8 cellular contexts compared by ENCODE assay signal in genomic region chr2:204842731-204843490, GRCh38.
DNase-seq lines count a peak whose midpoint lies in the region; ATAC-seq, FAIRE-seq and TF ChIP-seq lines count a peak whose summit lies in the region.

No MANE protein-coding gene starts in this region.

- H3K4me1 ChIP-seq in foreskin keratinocyte (peaks cover 14% of the 10 kb centered on the region), OCI-LY7 (ENCODE audit: insufficient read depth, low read length, poor library complexity, severe bottlenecking) (no peaks in the 10 kb centered on the region)

- H3K36me3 ChIP-seq in OCI-LY7 (ENCODE audit: insufficient read depth, low read length) = no peaks in the 10 kb centered on the region

- H3K4me2 ChIP-seq in OCI-LY7 (ENCODE audit: low read length) = no peak overlapping the region

- intact Hi-C loops in OCI-LY7 (cut with micrococcal nuclease; ENCODE audit: unreplicated experiment) = no loop called here

- FAIRE-seq in D721Med (lab: Jason Lieb, UNC) = no peak

- no TSS peak for BruUV-seq in OCI-LY7 (replicated peaks; lab: Mats Ljungman, UMichigan)

- H3K79me2 ChIP-seq in OCI-LY7 (ENCODE audit: insufficient read depth, low read depth, low read length) = no peaks in the 10 kb centered on the region

- H3K27ac ChIP-seq in foreskin keratinocyte = no peak overlapping the region
- H3K27ac ChIP-seq in OCI-LY7 (ENCODE audit: low read depth, low read length, poor library complexity, severe bottlenecking) = no peak overlapping the region

- CTCF ChIA-PET in OCI-LY7 (lab: Charles Lee; ENCODE audit: unreplicated experiment) = no interaction called here

- no peaks in the 10 kb centered on the region for H4K20me1 ChIP-seq in OCI-LY7 (ENCODE audit: insufficient read depth, low read length)

- no peaks in the 10 kb centered on the region for H3K9me2 ChIP-seq in OCI-LY7 (ENCODE audit: insufficient read depth, low read length)

- no peaks in the 10 kb centered on the region for H3K9me3 ChIP-seq in OCI-LY7 (ENCODE audit: low read length)

- H3K4me3 ChIP-seq in skeletal muscle cell (ENCODE audit: low read depth, low read length) (peak overlapping the region; percentile 17), OCI-LY7 (ENCODE audit: low read depth, low read length, poor library complexity, severe bottlenecking) (no peak overlapping the region)

- DNase-seq in T1000 (lab: John Stamatoyannopoulos, UW) (peak; percentile 39), foreskin keratinocyte (peak; percentile 76 to 86), skeletal muscle cell (ENCODE audit: low read depth) (peak; percentile 93), D721Med (ENCODE audit: insufficient read length, low spot score) (no peak), OCI-LY7 (ENCODE audit: low spot score) (no peak)

- no peak for TF ChIP-seq CTCF in foreskin keratinocyte (conservative IDR thresholded peaks at IDR 0.05)
- no peak for TF ChIP-seq CTCF in D721Med (IDR thresholded peaks at IDR 0.05; ENCODE audit: insufficient read depth, missing control alignments)
- no peak for TF ChIP-seq CTCF in OCI-LY7 (conservative IDR thresholded peaks at IDR 0.05; ENCODE audit: low read length)

- no peaks in the 10 kb centered on the region for H3K27me3 ChIP-seq in foreskin keratinocyte

- H2AFZ ChIP-seq in OCI-LY7 (ENCODE audit: low read length) = no peak overlapping the region

- ATAC-seq in GM18868 (IDR thresholded peaks at IDR 0.05; ENCODE audit: unreplicated experiment) (peak; percentile 61), foreskin keratinocyte (peak; percentile 99), GM21576 (IDR thresholded peaks at IDR 0.05; ENCODE audit: unreplicated experiment) (no peak), HG03457 (IDR thresholded peaks at IDR 0.05; ENCODE audit: unreplicated experiment) (no peak)

- POLR2A ChIA-PET in OCI-LY7 (lab: Charles Lee) = interaction anchor here (0.8 kb wide), 1 partner anchor 231 kb away, joined by 3 read pairs; no protein-coding TSS in a partner anchor

Comparison
In these comparisons a context has a peak if more than half of its experiments do, and no peak if none do; other contexts are left out.
1. ATAC-seq: peak in GM18868 (single experiment) and foreskin keratinocyte (single experiment); none in GM21576 (single experiment) and HG03457 (single experiment).
2. DNase-seq: peak in T1000 (single experiment), foreskin keratinocyte (2 of 2) and skeletal muscle cell (single experiment); none in D721Med (single experiment) and OCI-LY7 (single experiment).